ENCODE assay signal across 22 cellular contexts in the genomic region with DNA sequence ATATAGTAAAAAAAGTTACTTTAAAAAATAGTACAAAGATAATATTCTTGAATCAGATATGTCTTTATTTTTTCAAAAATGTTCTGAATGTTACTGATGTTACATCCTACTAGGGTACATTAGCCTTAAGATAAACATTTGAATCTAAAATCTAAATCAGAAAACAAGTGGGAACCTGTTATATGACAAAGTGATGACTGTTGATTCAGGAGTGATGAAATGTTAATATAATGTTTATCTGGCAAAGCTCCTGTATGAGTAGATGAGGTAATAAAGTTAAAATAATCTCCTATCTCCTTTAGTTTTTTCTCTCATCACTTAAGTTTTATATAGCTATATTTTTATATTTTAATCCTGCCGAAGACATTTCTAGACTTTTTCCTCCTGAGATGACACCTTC. TPM values are rescaled to one million over a fixed set of nuclear protein-coding genes. Genes with fewer than 3 reads are reported as not detected.
A peak's percentile ranks its signal among the peaks of the same experiment; 100 is the strongest.
DNase-seq lines count a peak whose midpoint lies in the region; ATAC-seq and TF ChIP-seq lines count a peak whose summit lies in the region.
"Had no signal": no experiment of that assay in that cellular context is flagged by ENCODE, and none has a peak within 500 bp of the region (broad histone marks: within the 10 kb centered on the region; RNA-seq: fewer than 3 reads in every experiment).

No MANE protein-coding gene starts in this region.

- intact Hi-C loops in esophagus muscularis mucosa (cut with DNase I) = no loop called here

- peak overlapping the region; percentile 85 for H3K27ac Mint-ChIP-seq in progenitor cell of endocrine pancreas
- H3K27ac Mint-ChIP-seq: activated CD8-positive, alpha-beta T cell treated with anti-CD3 and anti-CD28 coated beads, Interleukin-2, amount 10 ng/mL, durations not matched to agents 7 days and 5 days; T-helper 1 cell treated with Interleukin-12 subunit alpha and Interleukin-12 subunit beta and Interleukin-4 antibody, amounts not matched to agents 30 μg/mL and 1 μg/mL, for 36 hours had no signal

- H3K4me3 ChIP-seq in RWPE2 (ENCODE audit: severe bottlenecking) (no peak overlapping the region), esophagus muscularis mucosa (no peak overlapping the region)
- H3K4me3 ChIP-seq: SK-N-MC, thyroid gland had no signal

- H3K36me3 Mint-ChIP-seq in progenitor cell of endocrine pancreas (ENCODE audit: insufficient read depth) = peaks cover 18% of the 10 kb centered on the region

- peaks cover 38% of the 10 kb centered on the region for H3K4me1 ChIP-seq in RWPE2 (ENCODE audit: insufficient read depth, poor library complexity, severe bottlenecking)
- peaks cover 31 to 54% (median 42%) of the 10 kb centered on the region in 4 donors for H3K4me1 ChIP-seq in esophagus muscularis mucosa

- H3K9me3 ChIP-seq in RWPE2 (ENCODE audit: severe bottlenecking) (no peaks in the 10 kb centered on the region), esophagus muscularis mucosa (no peaks in the 10 kb centered on the region)
- H3K9me3 ChIP-seq: thyroid gland had no signal

- peak; percentile 15; the same call in 1 of the 3 replicates for ATAC-seq in RWPE2 (ENCODE audit: low read depth)
- no peak for ATAC-seq in HG03469 (IDR thresholded peaks at IDR 0.05; ENCODE audit: unreplicated experiment)
- ATAC-seq: activated CD8-positive, alpha-beta T cell treated with anti-CD3 and anti-CD28 coated beads, Interleukin-2, amount 10 ng/mL, durations not matched to agents 7 days and 5 days; activated naive CD4-positive, alpha-beta T cell treated with anti-CD3 and anti-CD28 coated beads, Interleukin-2, amount 50 U/mL, for 72 hours; HCT116; heart left ventricle; stimulated activated naive CD8-positive, alpha-beta T cell treated with anti-CD3 and anti-CD28 coated beads, Interleukin-15, amount 100 ng/mL, for 72 hours had no signal

- H3K9me3 Mint-ChIP-seq in progenitor cell of endocrine pancreas (ENCODE audit: low read depth) = peaks cover 7% of the 10 kb centered on the region
- H3K9me3 Mint-ChIP-seq: activated naive CD4-positive, alpha-beta T cell treated with anti-CD3 and anti-CD28 coated beads, Interleukin-2, amount 50 U/mL, for 72 hours; T-helper 1 cell treated with Interleukin-12 subunit alpha and Interleukin-12 subunit beta and Interleukin-4 antibody, amounts not matched to agents 30 μg/mL and 1 μg/mL, for 36 hours had no signal

- TF ChIP-seq EP300 in esophagus muscularis mucosa (IDR thresholded peaks at IDR 0.05) = no peak

- H3K27me3 Mint-ChIP-seq in progenitor cell of endocrine pancreas = no peaks in the 10 kb centered on the region
- H3K27me3 Mint-ChIP-seq: stimulated activated naive CD8-positive, alpha-beta T cell treated with anti-CD3 and anti-CD28 coated beads, Interleukin-15, amount 100 ng/mL, for 72 hours had no signal

- no peaks in the 10 kb centered on the region for H3K36me3 ChIP-seq in RWPE2 (ENCODE audit: low read depth)
- no peaks in the 10 kb centered on the region for H3K36me3 ChIP-seq in esophagus muscularis mucosa
- H3K36me3 ChIP-seq: heart left ventricle, thyroid gland had no signal

- peak overlapping the region; percentile 76 for H3K27ac ChIP-seq in RWPE2 (ENCODE audit: poor library complexity, severe bottlenecking)
- peak overlapping the region; percentile 3 to 55 (median 46) for H3K27ac ChIP-seq in esophagus muscularis mucosa (replicated peaks in 1 of 4)
- H3K27ac ChIP-seq: SK-N-MC had no signal

- 50% methylated on average over 1 of the region's 1 CpG for WGBS in esophagus muscularis mucosa

- no peaks in the 10 kb centered on the region for H3K27me3 ChIP-seq in RWPE2 (ENCODE audit: insufficient read depth, poor library complexity, severe bottlenecking)
- H3K27me3 ChIP-seq in esophagus muscularis mucosa = no peaks in the 10 kb centered on the region
- H3K27me3 ChIP-seq: heart left ventricle, thyroid gland had no signal

- H3K4me1 Mint-ChIP-seq in progenitor cell of endocrine pancreas (ENCODE audit: low read depth) = peaks cover 34% of the 10 kb centered on the region

- TF ChIP-seq POLR2A in esophagus muscularis mucosa (IDR thresholded peaks at IDR 0.05; ENCODE audit: low read depth) = no peak

- no peak overlapping the region for H3K4me3 Mint-ChIP-seq in progenitor cell of endocrine pancreas (ENCODE audit: low read depth)
- H3K4me3 Mint-ChIP-seq: activated CD8-positive, alpha-beta T cell treated with anti-CD3 and anti-CD28 coated beads, Interleukin-2, amount 10 ng/mL, durations not matched to agents 7 days and 5 days; stimulated activated naive CD8-positive, alpha-beta T cell treated with anti-CD3 and anti-CD28 coated beads, Interleukin-15, amount 100 ng/mL, for 72 hours; T-helper 1 cell treated with Interleukin-12 subunit alpha and Interleukin-12 subunit beta and Interleukin-4 antibody, amounts not matched to agents 30 μg/mL and 1 μg/mL, for 36 hours had no signal

- DNase-seq in HCEC 1CT (peak; percentile 24), RWPE2 (ENCODE audit: low spot score) (no peak), esophagus muscularis mucosa (ENCODE audit: extremely low spot score) (no peak), progenitor cell of endocrine pancreas (ENCODE audit: low spot score, unreplicated experiment) (no peak), dedifferentiated amniotic fluid mesenchymal stem cell (ENCODE audit: extremely low spot score) (no peak), kidney tubule cell (ENCODE audit: low spot score) (no peak)
- DNase-seq: activated CD8-positive, alpha-beta T cell treated with anti-CD3 and anti-CD28 coated beads, Interleukin-2, amount 10 ng/mL, durations not matched to agents 7 days and 5 days; activated T-cell treated with anti-CD3 and anti-CD28 coated beads for 4 hours; caudate nucleus; heart left ventricle; left cardiac atrium; NCI-H1417 treated with DMSO at 0.1 percent for 48 hours; NCI-H2081; NCI-H2227 treated with DMSO at 0.1 percent for 48 hours; NCI-H526 treated with DMSO at 0.1 percent for 48 hours; stimulated activated naive CD8-positive, alpha-beta T cell treated with anti-CD3 and anti-CD28 coated beads, Interleukin-15, amount 100 ng/mL, for 72 hours; thyroid gland had no signal

- no peak for TF ChIP-seq CTCF in RWPE2 (IDR thresholded peaks at IDR 0.05; ENCODE audit: poor library complexity, severe bottlenecking)
- no peak for TF ChIP-seq CTCF in esophagus muscularis mucosa (IDR thresholded peaks at IDR 0.05)
- no peak for TF ChIP-seq CTCF in progenitor cell of endocrine pancreas (IDR thresholded peaks at IDR 0.05; ENCODE audit: unreplicated experiment)

RNA-seq across cellular contexts. Expression of a gene that starts 4.2 kb away (rescaled TPM):
- total RNA-seq in esophagus muscularis mucosa (10 to 100 TPM; 33.2 to 46.9 (median 34.1) TPM), progenitor cell of endocrine pancreas (47.1 and 48.1 TPM in 2 replicates)

RNA-seq across cellular contexts. Expression of a gene that starts 6.1 kb away (rescaled TPM):
- total RNA-seq in esophagus muscularis mucosa = 1 to 10 TPM; 5.3 to 10.0 (median 6.4) TPM
- 15.5 and 18.6 TPM in 2 replicates for total RNA-seq in progenitor cell of endocrine pancreas
